In the genomic region with DNA sequence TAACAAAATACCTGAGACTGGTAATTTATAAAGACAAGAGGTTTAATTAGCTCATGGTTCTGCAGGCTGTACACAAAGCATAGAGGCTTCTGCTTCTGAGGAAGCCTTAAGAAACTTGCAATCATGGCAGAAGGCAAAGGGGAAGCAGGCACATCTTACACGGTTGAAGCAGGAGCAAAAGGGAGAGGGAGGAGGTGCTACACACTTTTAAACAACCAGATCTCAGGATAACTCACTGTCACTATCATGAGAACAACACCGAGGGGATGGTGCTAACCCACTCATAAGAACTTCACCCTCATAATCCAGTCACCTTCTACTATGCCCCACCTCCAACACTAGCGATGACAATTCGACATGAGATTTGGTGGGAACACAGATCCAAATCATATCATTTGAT, we compare ENCODE assay signal across 29 cellular contexts. TPM values are rescaled to one million over a fixed set of nuclear protein-coding genes. Genes with fewer than 3 reads are reported as not detected.
DNase-seq lines count a peak whose midpoint lies in the region; ATAC-seq and TF ChIP-seq lines count a peak whose summit lies in the region.
"Had no signal": no experiment of that assay in that cellular context is flagged by ENCODE, and none has a peak within 500 bp of the region (broad histone marks: within the 10 kb centered on the region; RNA-seq: fewer than 3 reads in every experiment).

No MANE protein-coding gene starts in this region.

- peaks cover 20% of the 10 kb centered on the region for H3K4me1 Mint-ChIP-seq in activated CD8-positive, alpha-beta T cell treated with anti-CD3 and anti-CD28 coated beads for 36 hours (ENCODE audit: low read depth)
- H3K4me1 Mint-ChIP-seq in activated CD8-positive, alpha-beta T cell treated with anti-CD3 and anti-CD28 coated beads, Interleukin-2, amount 10 ng/mL, durations not matched to agents 7 days and 5 days (ENCODE audit: low read depth): peaks cover 43% of the 10 kb centered on the region

- peaks cover 20% of the 10 kb centered on the region for H3K4me1 ChIP-seq in adipocyte (ENCODE audit: control insufficient read depth, insufficient read depth, low read length)

- ATAC-seq in activated CD8-positive, alpha-beta T cell treated with anti-CD3 and anti-CD28 coated beads for 36 hours: peak; percentile 34
- ATAC-seq in activated CD8-positive, alpha-beta T cell treated with anti-CD3 and anti-CD28 coated beads, Interleukin-2, amount 10 ng/mL, durations not matched to agents 7 days and 5 days: no peak
- ATAC-seq: esophagus mucosa, right cardiac atrium, SK-N-SH treated with all-trans-retinoic acid at 6 μM for 48 hours had no signal

- TF ChIP-seq CTCF in activated CD8-positive, alpha-beta T cell treated with anti-CD3 and anti-CD28 coated beads for 36 hours (IDR thresholded peaks at IDR 0.05): no peak

- no peaks in the 10 kb centered on the region for H3K9me3 Mint-ChIP-seq in activated CD8-positive, alpha-beta T cell treated with anti-CD3 and anti-CD28 coated beads for 36 hours
- H3K9me3 Mint-ChIP-seq in activated CD8-positive, alpha-beta T cell treated with anti-CD3 and anti-CD28 coated beads, Interleukin-2, amount 10 ng/mL, durations not matched to agents 7 days and 5 days (ENCODE audit: insufficient read depth): no peaks in the 10 kb centered on the region
- H3K9me3 Mint-ChIP-seq: activated naive CD4-positive, alpha-beta T cell treated with anti-CD3 and anti-CD28 coated beads for 36 hours; brain; CD8-positive, alpha-beta memory T cell; stimulated activated naive CD8-positive, alpha-beta T cell treated with anti-CD3 and anti-CD28 coated beads, Interleukin-15, Interleukin-2, amounts not matched to agents 100 ng/mL and 50 ng/mL, for 24 hours had no signal

- no peaks in the 10 kb centered on the region for H3K27me3 ChIP-seq in adipocyte (replicated peaks; ENCODE audit: control insufficient read depth, insufficient read depth, low read length)

- peak overlapping the region; percentile 19 for H3K9ac ChIP-seq in adipocyte (ENCODE audit: low read length)

- H3K4me3 ChIP-seq in adipocyte (ENCODE audit: low read length): no peak overlapping the region
- H3K4me3 ChIP-seq: left ventricle myocardium inferior, smooth muscle cell, thoracic aorta had no signal

- no peak for DNase-seq in activated CD8-positive, alpha-beta T cell treated with anti-CD3 and anti-CD28 coated beads for 36 hours
- no peak for DNase-seq in activated CD8-positive, alpha-beta T cell treated with anti-CD3 and anti-CD28 coated beads, Interleukin-2, amount 10 ng/mL, durations not matched to agents 7 days and 5 days
- DNase-seq in NOMO-1 treated with dmso at 0.1 percent for 144 hours (lab: John Stamatoyannopoulos, UW; ENCODE audit: unreplicated experiment) (peak; percentile 64), adipocyte (ENCODE audit: low read depth) (no peak), NCI-H774 (lab: John Stamatoyannopoulos, UW) (no peak), GM19240 (ENCODE audit: insufficient read length, low spot score) (no peak), NCI-H446 (lab: John Stamatoyannopoulos, UW) (no peak)
- no peak for DNase-seq in stimulated activated CD4-positive, alpha-beta T cell treated with anti-CD3 and anti-CD28 coated beads, Interleukin-2, amount 100 ng/mL, for 24 hours
- DNase-seq: activated CD4-positive, alpha-beta T cell treated with anti-CD3 and anti-CD28 coated beads, Interleukin-2, amount 50 U/mL, for 1 hour; activated naive CD4-positive, alpha-beta T cell treated with anti-CD3 and anti-CD28 coated beads for 36 hours; activated T-cell treated with anti-CD3 and anti-CD28 coated beads, Interleukin-2, amount 50 U/mL, for 48 hours; CD8-positive, alpha-beta memory T cell; cerebellar nuclear complex; glutamatergic neuron; GOT3; left ventricle myocardium inferior; mesendoderm; NCI-H1417; NCI-H2029 treated with DMSO at 0.1 percent for 48 hours; NCI-H226; NCI-H82; right cardiac atrium; T-helper 9 cell had no signal

- no peaks in the 10 kb centered on the region for H3K9me3 ChIP-seq in adipocyte (ENCODE audit: control insufficient read depth, low read length)
- H3K9me3 ChIP-seq: left ventricle myocardium inferior, thoracic aorta had no signal

- POLR2A ChIA-PET in activated CD8-positive, alpha-beta T cell treated with anti-CD3 and anti-CD28 coated beads for 36 hours (lab: Charles Lee): no interaction called here
- POLR2A ChIA-PET in activated CD8-positive, alpha-beta T cell treated with anti-CD3 and anti-CD28 coated beads, Interleukin-2, amount 10 ng/mL, durations not matched to agents 7 days and 5 days (lab: Charles Lee): no interaction called here

- H3K36me3 ChIP-seq in adipocyte (ENCODE audit: control insufficient read depth, insufficient read depth, low read length, severe bottlenecking): no peaks in the 10 kb centered on the region
- H3K36me3 ChIP-seq: left ventricle myocardium inferior, thoracic aorta had no signal

- no peak overlapping the region for H3K4me3 Mint-ChIP-seq in activated CD8-positive, alpha-beta T cell treated with anti-CD3 and anti-CD28 coated beads for 36 hours
- no peak overlapping the region for H3K4me3 Mint-ChIP-seq in activated CD8-positive, alpha-beta T cell treated with anti-CD3 and anti-CD28 coated beads, Interleukin-2, amount 10 ng/mL, durations not matched to agents 7 days and 5 days
- H3K4me3 Mint-ChIP-seq: activated naive CD4-positive, alpha-beta T cell treated with anti-CD3 and anti-CD28 coated beads for 36 hours; brain; CD8-positive, alpha-beta memory T cell; stimulated activated naive CD8-positive, alpha-beta T cell treated with anti-CD3 and anti-CD28 coated beads, Interleukin-15, Interleukin-2, amounts not matched to agents 100 ng/mL and 50 ng/mL, for 24 hours had no signal

- H3K27me3 Mint-ChIP-seq in activated CD8-positive, alpha-beta T cell treated with anti-CD3 and anti-CD28 coated beads for 36 hours: peaks cover 19% of the 10 kb centered on the region
- peaks cover 13% of the 10 kb centered on the region for H3K27me3 Mint-ChIP-seq in activated CD8-positive, alpha-beta T cell treated with anti-CD3 and anti-CD28 coated beads, Interleukin-2, amount 10 ng/mL, durations not matched to agents 7 days and 5 days (ENCODE audit: low read depth)
- H3K27me3 Mint-ChIP-seq: brain; CD8-positive, alpha-beta memory T cell had no signal

- H3K27ac Mint-ChIP-seq in activated CD8-positive, alpha-beta T cell treated with anti-CD3 and anti-CD28 coated beads for 36 hours: no peak overlapping the region
- no peak overlapping the region for H3K27ac Mint-ChIP-seq in activated CD8-positive, alpha-beta T cell treated with anti-CD3 and anti-CD28 coated beads, Interleukin-2, amount 10 ng/mL, durations not matched to agents 7 days and 5 days
- H3K27ac Mint-ChIP-seq: activated naive CD4-positive, alpha-beta T cell treated with anti-CD3 and anti-CD28 coated beads for 36 hours; brain had no signal

- CTCF ChIA-PET in activated CD8-positive, alpha-beta T cell treated with anti-CD3 and anti-CD28 coated beads for 36 hours (lab: Charles Lee): no interaction called here
- CTCF ChIA-PET in activated CD8-positive, alpha-beta T cell treated with anti-CD3 and anti-CD28 coated beads, Interleukin-2, amount 10 ng/mL, durations not matched to agents 7 days and 5 days (lab: Charles Lee): interaction anchor here (1.2 kb wide), 1 partner anchor 34 kb away, joined by 3 read pairs; no protein-coding TSS in a partner anchor

- no peaks in the 10 kb centered on the region for H3K36me3 Mint-ChIP-seq in activated CD8-positive, alpha-beta T cell treated with anti-CD3 and anti-CD28 coated beads for 36 hours (ENCODE audit: low read depth)
- peaks cover 50% of the 10 kb centered on the region for H3K36me3 Mint-ChIP-seq in activated CD8-positive, alpha-beta T cell treated with anti-CD3 and anti-CD28 coated beads, Interleukin-2, amount 10 ng/mL, durations not matched to agents 7 days and 5 days (ENCODE audit: low read depth)
- H3K36me3 Mint-ChIP-seq: brain; CD8-positive, alpha-beta memory T cell had no signal

- intact Hi-C loops in activated CD8-positive, alpha-beta T cell treated with anti-CD3 and anti-CD28 coated beads for 36 hours (cut with micrococcal nuclease): no loop called here

RNA-seq across cellular contexts. Expression of gene ATP8B4, which starts 54.4 kb away (rescaled TPM):
- total RNA-seq in activated CD8-positive, alpha-beta T cell treated with anti-CD3 and anti-CD28 coated beads for 36 hours: 1 to 10 TPM; 4.6 to 5.8 TPM
- 10 to 100 TPM; 35.9 to 39.2 TPM for total RNA-seq in activated CD8-positive, alpha-beta T cell treated with anti-CD3 and anti-CD28 coated beads, Interleukin-2, amount 10 ng/mL, durations not matched to agents 7 days and 5 days

Comparison
In these comparisons a context has a peak if more than half of its experiments do, and no peak if none do; other contexts are left out.
1. RNA of gene ATP8B4, which starts 54.4 kb away (total RNA-seq): 35.9 to 39.2 TPM in activated CD8-positive, alpha-beta T cell treated with anti-CD3 and anti-CD28 coated beads, Interleukin-2, amount 10 ng/mL, durations not matched to agents 7 days and 5 days; 4.6 to 5.8 TPM in activated CD8-positive, alpha-beta T cell treated with anti-CD3 and anti-CD28 coated beads for 36 hours; every median in the first group is over 4 times any median in the second.